ENCODE assay signal across 28 cellular contexts in genomic region chr18:48708807-48709206, GRCh38.
"Had no signal": no experiment of that assay in that cellular context is flagged by ENCODE, and none has a peak within 500 bp of the region (broad histone marks: within the 10 kb centered on the region; RNA-seq: fewer than 3 reads in every experiment).

No MANE protein-coding gene starts in this region.

- H3K27me3 ChIP-seq: dorsolateral prefrontal cortex, gastrocnemius medialis, neutrophil, pancreas, spleen, tibial nerve, upper lobe of right lung, uterus had no signal

- H3K36me3 ChIP-seq: gastrocnemius medialis, neutrophil, pancreas, spleen, thoracic aorta, upper lobe of right lung, uterus had no signal

- H3K4me3 ChIP-seq: dorsolateral prefrontal cortex, gastrocnemius medialis, mucosa of descending colon, pancreas, skin epidermis, spleen, thoracic aorta, tibial nerve, upper lobe of right lung, uterus had no signal

- H3K27ac Mint-ChIP-seq: mesothelial cell of epicardium; natural killer cell treated with Interleukin-12 subunit alpha and Interleukin-12 subunit beta and Interleukin-15 and Interleukin-18, amount 100 ng/mL, for 72 hours; progenitor cell of endocrine pancreas; stimulated activated memory B cell treated with anti-CD40 and anti-IgM and Interleukin-4, amounts not matched to agents 10 μg/mL and 1 μg/mL and 100 μg/mL, for 72 hours had no signal

- DNase-seq: dorsolateral prefrontal cortex; effector CD4-positive, alpha-beta T cell; foreskin fibroblast; gastrocnemius medialis; head of caudate nucleus; hippocampal formation; left colon; mesenchymal stem cell; mucosa of descending colon; naive B cell; pancreas; spleen; stimulated activated CD4-positive, alpha-beta T cell treated with anti-CD3 and anti-CD28 coated beads, Interleukin-4, amount 100 ng/mL, for 4 hours; stimulated activated naive CD8-positive, alpha-beta T cell treated with anti-CD3 and anti-CD28 coated beads, Interleukin-15, Interleukin-2, amounts not matched to agents 100 U/mL and 50 U/mL, for 24 hours; substantia nigra; upper lobe of right lung; uterus had no signal

- H3K9me3 ChIP-seq: gastrocnemius medialis, mucosa of descending colon, neutrophil, pancreas, spleen, thoracic aorta, tibial nerve, upper lobe of right lung, uterus had no signal

- H3K4me1 ChIP-seq: pancreas, uterus had no signal

- H3K36me3 Mint-ChIP-seq: mesothelial cell of epicardium; natural killer cell treated with Interleukin-12 subunit alpha and Interleukin-12 subunit beta and Interleukin-15 and Interleukin-18, amount 100 ng/mL, for 72 hours had no signal

- H3K27ac ChIP-seq: epithelial cell of prostate, neutrophil, pancreas, spleen, thoracic aorta, upper lobe of right lung, uterus had no signal

- H3K4me1 Mint-ChIP-seq: stimulated activated memory B cell treated with anti-CD40 and anti-IgM and Interleukin-4, amounts not matched to agents 10 μg/mL and 1 μg/mL and 100 μg/mL, for 72 hours had no signal

- H3K4me3 Mint-ChIP-seq: mesothelial cell of epicardium; naive B cell; natural killer cell treated with Interleukin-12 subunit alpha and Interleukin-12 subunit beta and Interleukin-15 and Interleukin-18, amount 100 ng/mL, for 72 hours; neural crest cell; stimulated activated memory B cell treated with anti-CD40 and anti-IgM and Interleukin-4, amounts not matched to agents 10 μg/mL and 1 μg/mL and 100 μg/mL, for 72 hours had no signal

- ATAC-seq: esophagus mucosa; gastrocnemius medialis; left colon; mucosa of descending colon; natural killer cell treated with Interleukin-12 subunit alpha and Interleukin-12 subunit beta and Interleukin-15 and Interleukin-18, amount 100 ng/mL, for 72 hours; pancreas; stimulated activated memory B cell treated with anti-CD40 and anti-IgM and Interleukin-4, amounts not matched to agents 10 μg/mL and 1 μg/mL and 100 μg/mL, for 72 hours; stimulated activated naive CD8-positive, alpha-beta T cell treated with anti-CD3 and anti-CD28 coated beads, Interleukin-15, Interleukin-2, amounts not matched to agents 100 U/mL and 50 U/mL, for 24 hours had no signal

- H3K9me3 Mint-ChIP-seq: natural killer cell treated with Interleukin-12 subunit alpha and Interleukin-12 subunit beta and Interleukin-15 and Interleukin-18, amount 100 ng/mL, for 72 hours had no signal

- H3K27me3 Mint-ChIP-seq: progenitor cell of endocrine pancreas; stimulated activated memory B cell treated with anti-CD40 and anti-IgM and Interleukin-4, amounts not matched to agents 10 μg/mL and 1 μg/mL and 100 μg/mL, for 72 hours had no signal
